ENCODE assay signal across 24 cellular contexts in the genomic region with DNA sequence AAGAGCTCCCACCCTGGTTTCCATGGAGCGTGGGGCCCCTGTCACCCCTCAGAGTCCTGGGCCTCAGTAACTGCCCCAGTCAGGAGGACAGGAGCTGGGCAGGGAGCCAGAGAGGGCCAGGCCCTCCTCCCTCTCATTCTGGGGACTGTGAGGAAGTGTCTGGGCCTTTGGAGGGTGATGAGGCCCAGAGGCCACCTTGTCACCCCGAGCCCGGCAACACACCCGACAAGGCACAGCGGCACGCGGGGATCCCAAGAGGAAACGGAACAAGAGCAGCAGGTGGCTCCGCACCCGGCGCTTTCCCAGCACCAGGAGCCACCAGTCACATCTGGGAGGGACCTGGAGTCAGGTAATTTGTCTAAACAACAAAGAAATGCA.
A peak's percentile ranks its signal among the peaks of the same experiment; 100 is the strongest.
DNase-seq lines count a peak whose midpoint lies in the region; ATAC-seq and TF ChIP-seq lines count a peak whose summit lies in the region.
"Had no signal": no experiment of that assay in that cellular context is flagged by ENCODE, and none has a peak within 500 bp of the region (broad histone marks: within the 10 kb centered on the region; RNA-seq: fewer than 3 reads in every experiment).

No MANE protein-coding gene starts in this region.

- no peak overlapping the region for H3K9ac ChIP-seq in neural progenitor cell

- no peaks in the 10 kb centered on the region for H3F3A ChIP-seq in neural progenitor cell (ENCODE audit: low read depth)

- in situ Hi-C loops in gastrocnemius medialis (cut with MboI; ENCODE audit: low sequenced_read_pairs in 4 of 4) = no loop called here

- H3K27ac ChIP-seq in left ventricle myocardium inferior (replicated peaks) = no peak overlapping the region
- no peak overlapping the region for H3K27ac ChIP-seq in neural progenitor cell
- no peak overlapping the region for H3K27ac ChIP-seq in gastrocnemius medialis
- H3K27ac ChIP-seq: C4-2B, gastroesophageal sphincter, testis had no signal

- H3K36me3 ChIP-seq in left ventricle myocardium inferior (no peaks in the 10 kb centered on the region), neural progenitor cell (no peaks in the 10 kb centered on the region), gastrocnemius medialis (no peaks in the 10 kb centered on the region)
- H3K36me3 ChIP-seq: gastroesophageal sphincter, MG63, spleen had no signal

- H3K36me3 Mint-ChIP-seq in neural progenitor cell = peaks cover 11% of the 10 kb centered on the region
- H3K36me3 Mint-ChIP-seq: stimulated activated naive B cell treated with anti-CD40 and anti-IgM and Interleukin-4, amounts not matched to agents 10 μg/mL and 1 μg/mL and 100 μg/mL, for 72 hours had no signal

- no peak overlapping the region for H2AFZ ChIP-seq in neural progenitor cell (replicated peaks)

- H3K4me3 ChIP-seq in left ventricle myocardium inferior (no peak overlapping the region), neural progenitor cell (no peak overlapping the region), gastrocnemius medialis (no peak overlapping the region)
- H3K4me3 ChIP-seq: esophagus squamous epithelium, gastroesophageal sphincter, MG63, spleen, testis had no signal

- intact Hi-C loops in left ventricle myocardium inferior (cut with micrococcal nuclease) (no loop called here), gastrocnemius medialis (cut with DNase I; ENCODE audit: low total_unique reads) (no loop called here)

- peaks cover 7% of the 10 kb centered on the region for H3K27me3 Mint-ChIP-seq in neural progenitor cell (ENCODE audit: insufficient read depth, low read depth)

- peak overlapping the region; percentile 74 for H3K27ac Mint-ChIP-seq in neural progenitor cell
- H3K27ac Mint-ChIP-seq: stimulated activated naive B cell treated with anti-CD40 and anti-IgM and Interleukin-4, amounts not matched to agents 10 μg/mL and 1 μg/mL and 100 μg/mL, for 72 hours had no signal

- H3K27me3 ChIP-seq in left ventricle myocardium inferior (ENCODE audit: low read depth) (peaks cover 12% of the 10 kb centered on the region), neural progenitor cell (no peaks in the 10 kb centered on the region), gastrocnemius medialis (peaks cover 4 to 18% (median 13%) of the 10 kb centered on the region in 3 donors)
- H3K27me3 ChIP-seq: MG63, testis had no signal

- H3K9me3 ChIP-seq in left ventricle myocardium inferior (replicated peaks) (no peaks in the 10 kb centered on the region), neural progenitor cell (ENCODE audit: low read depth) (no peaks in the 10 kb centered on the region), gastrocnemius medialis (no peaks in the 10 kb centered on the region)
- H3K9me3 ChIP-seq: esophagus squamous epithelium, gastroesophageal sphincter, MG63, spleen, testis had no signal

- peak; percentile 58 for DNase-seq in COLO668 (lab: John Stamatoyannopoulos, UW; ENCODE audit: unreplicated experiment)
- peak; percentile 14 for DNase-seq in NCI-H69 (lab: John Stamatoyannopoulos, UW)
- peak; percentile 32 for DNase-seq in left ventricle myocardium inferior
- DNase-seq in neural progenitor cell (ENCODE audit: low spot score) = no peak
- DNase-seq in hepatic stellate cell (ENCODE audit: low spot score) = no peak
- no peak for DNase-seq in gastrocnemius medialis
- DNase-seq in activated CD4-positive, CD25-positive, alpha-beta regulatory T cell (lab: John Stamatoyannopoulos, UW) = no peak
- DNase-seq: activated naive CD4-positive, alpha-beta T cell treated with anti-CD3 and anti-CD28 coated beads, Interleukin-2, amount 50 U/mL, for 16 hours; amygdala; esophagus squamous epithelium; mesenchymal stem cell; MG63; NCI-H1417; NCI-H526; occipital lobe; retina; spleen; stimulated activated CD4-positive, alpha-beta T cell treated with anti-CD3 and anti-CD28 coated beads, Interleukin-4, amount 100 ng/mL, for 24 hours; stimulated activated naive B cell treated with anti-CD40 and anti-IgM and Interleukin-4, amounts not matched to agents 10 μg/mL and 1 μg/mL and 100 μg/mL, for 72 hours; testis had no signal

- no peak overlapping the region for H3K4me2 ChIP-seq in neural progenitor cell

- peaks cover 9% of the 10 kb centered on the region for H3K4me1 ChIP-seq in left ventricle myocardium inferior
- no peaks in the 10 kb centered on the region for H3K4me1 ChIP-seq in neural progenitor cell
- H3K4me1 ChIP-seq in gastrocnemius medialis = no peaks in the 10 kb centered on the region
- H3K4me1 ChIP-seq: gastroesophageal sphincter, testis had no signal

- H3K79me2 ChIP-seq in neural progenitor cell (ENCODE audit: low read depth) = no peaks in the 10 kb centered on the region

- no peak for TF ChIP-seq CTCF in left ventricle myocardium inferior (IDR thresholded peaks at IDR 0.05; ENCODE audit: borderline replicate concordance)
- TF ChIP-seq CTCF in neural progenitor cell (IDR thresholded peaks at IDR 0.05) = no peak
- no peak for TF ChIP-seq CTCF in gastrocnemius medialis (IDR thresholded peaks at IDR 0.05 in 4 of 5, conservative IDR thresholded peaks at IDR 0.05 in 1 of 5)

- TF ChIP-seq POLR2A in gastrocnemius medialis (IDR thresholded peaks at IDR 0.05) = no peak

- H4K20me1 ChIP-seq in neural progenitor cell (ENCODE audit: low read depth) = peaks cover 6% of the 10 kb centered on the region

- peaks cover 7% of the 10 kb centered on the region for H3K9me3 Mint-ChIP-seq in neural progenitor cell
- H3K9me3 Mint-ChIP-seq: stimulated activated naive B cell treated with anti-CD40 and anti-IgM and Interleukin-4, amounts not matched to agents 10 μg/mL and 1 μg/mL and 100 μg/mL, for 72 hours had no signal

- no peak overlapping the region for H3K4me3 Mint-ChIP-seq in neural progenitor cell
- H3K4me3 Mint-ChIP-seq: stimulated activated naive B cell treated with anti-CD40 and anti-IgM and Interleukin-4, amounts not matched to agents 10 μg/mL and 1 μg/mL and 100 μg/mL, for 72 hours had no signal

- H3K4me1 Mint-ChIP-seq in neural progenitor cell = peaks cover 13% of the 10 kb centered on the region
- H3K4me1 Mint-ChIP-seq: stimulated activated naive B cell treated with anti-CD40 and anti-IgM and Interleukin-4, amounts not matched to agents 10 μg/mL and 1 μg/mL and 100 μg/mL, for 72 hours had no signal

- ATAC-seq in gastrocnemius medialis (no peak), HG03378 (IDR thresholded peaks at IDR 0.05; ENCODE audit: unreplicated experiment) (no peak)
- ATAC-seq: gastroesophageal sphincter; SK-N-SH treated with all-trans-retinoic acid at 6 μM for 48 hours; stimulated activated naive B cell treated with anti-CD40 and anti-IgM and Interleukin-4, amounts not matched to agents 10 μg/mL and 1 μg/mL and 100 μg/mL, for 72 hours had no signal

Comparison
In these comparisons a context has a peak if more than half of its experiments do, and no peak if none do; other contexts are left out.
1. DNase-seq: peak in COLO668 (single experiment), NCI-H69 (single experiment) and left ventricle myocardium inferior (single experiment); none in neural progenitor cell (single experiment), hepatic stellate cell (single experiment), gastrocnemius medialis (0 of 2) and activated CD4-positive, CD25-positive, alpha-beta regulatory T cell (0 of 4).